ENCODE assay signal across 1 cellular context in genomic region chr19:38647368-38647965, GRCh38.
A peak's percentile ranks its signal among the peaks of the same experiment; 100 is the strongest.
TF ChIP-seq lines count a peak whose summit lies in the region.

TSS of gene ACTN4 (plus strand) at chr19:38647649. CDS start at chr19:38647746, 97 bp downstream.

TF ChIP-seq in HEK293, 187 proteins besides CTCF, POLR2A, EP300 and RAD21 (continued from another document and continues in another):
- TF ChIP-seq INSM2 (tag by site-specific recombination; IDR thresholded peaks at IDR 0.05) (peak; percentile 79), ZNF324 (tag by site-specific recombination; IDR thresholded peaks at IDR 0.05) (peak; percentile 87), YY2 (tag by site-specific recombination; IDR thresholded peaks at IDR 0.05) (peak; percentile 94), ZNF701 (tag by site-specific recombination; IDR thresholded peaks at IDR 0.05) (no peak; the same call in 1 of the 2 replicates), ZBTB49 (tag by site-specific recombination; IDR thresholded peaks at IDR 0.05; ENCODE audit: low read depth) (no peak), ZNF416 (tag by site-specific recombination; IDR thresholded peaks at IDR 0.05) (no peak), ZNF664 (tag by site-specific recombination; IDR thresholded peaks at IDR 0.05) (no peak), ZSCAN5A (tag by site-specific recombination; IDR thresholded peaks at IDR 0.05) (peak; percentile 98), GLIS1 (tag by site-specific recombination; IDR thresholded peaks at IDR 0.05) (0 out of 2 replicates have a peak, but pooled peaks have one; percentile 40), ZBTB44 (tag by site-specific recombination; IDR thresholded peaks at IDR 0.05) (no peak), REST (tag by site-specific recombination; IDR thresholded peaks at IDR 0.05) (peak; percentile 56; the same call in 1 of the 2 replicates), ZNF513 (tag by site-specific recombination; IDR thresholded peaks at IDR 0.05) (no peak), SALL2 (tag by site-specific recombination; IDR thresholded peaks at IDR 0.05; ENCODE audit: borderline replicate concordance) (no peak), REPIN1 (tag by site-specific recombination; IDR thresholded peaks at IDR 0.05; ENCODE audit: low read depth) (peak; percentile 98; the same call in 1 of the 2 replicates), PATZ1 (tag by site-specific recombination; IDR thresholded peaks at IDR 0.05) (peak; percentile 95), ZNF449 (tag by site-specific recombination; IDR thresholded peaks at IDR 0.05) (peak; percentile 70), ZNF184 (tag by site-specific recombination; IDR thresholded peaks at IDR 0.05) (no peak), SETDB1 (IDR thresholded peaks at IDR 0.05; ENCODE audit: insufficient read length, low read length) (no peak), ZNF223 (tag by site-specific recombination; IDR thresholded peaks at IDR 0.05) (peak; percentile 63; the same call in 1 of the 2 replicates), ZNF558 (tag by site-specific recombination; IDR thresholded peaks at IDR 0.05) (no peak), ZNF211 (tag by site-specific recombination; IDR thresholded peaks at IDR 0.05; ENCODE audit: low read depth) (peak; percentile 62; the same call in 1 of the 2 replicates), ZNF366 (tag by site-specific recombination; conservative IDR thresholded peaks at IDR 0.05) (no peak), ZNF18 (tag by site-specific recombination; IDR thresholded peaks at IDR 0.05) (peak; percentile 66), ZNF623 (tag by site-specific recombination; IDR thresholded peaks at IDR 0.05) (0 out of 2 replicates have a peak, but pooled peaks have one; percentile 12), KLF17 (tag by site-specific recombination; IDR thresholded peaks at IDR 0.05) (no peak; the same call in none of the 2 replicates), ZNF19 (tag by site-specific recombination; IDR thresholded peaks at IDR 0.05; ENCODE audit: low read depth) (no peak), BCL11B (tag by site-specific recombination; IDR thresholded peaks at IDR 0.05; ENCODE audit: low read depth) (peak; percentile 77; the same call in 1 of the 2 replicates), ZSCAN23 (tag by site-specific recombination; IDR thresholded peaks at IDR 0.05) (0 out of 2 replicates have a peak, but pooled peaks have one; percentile 64), ZNF394 (tag by site-specific recombination; IDR thresholded peaks at IDR 0.05; ENCODE audit: borderline replicate concordance) (peak; percentile 86), ZSCAN30 (tag by site-specific recombination; IDR thresholded peaks at IDR 0.05) (peak; percentile 95), ZBTB10 (tag by site-specific recombination; IDR thresholded peaks at IDR 0.05) (no peak; the same call in 1 of the 2 replicates), ZNF404 (tag by site-specific recombination; IDR thresholded peaks at IDR 0.05) (no peak), ZXDB (tag by site-specific recombination; IDR thresholded peaks at IDR 0.05) (peak; percentile 92), ZNF2 (tag by site-specific recombination; IDR thresholded peaks at IDR 0.05) (peak; percentile 76), ZNF239 (tag by site-specific recombination; IDR thresholded peaks at IDR 0.05) (peak; percentile 72)
